Comparison of ENCODE assay signal across 18 cellular contexts in the genomic region with DNA sequence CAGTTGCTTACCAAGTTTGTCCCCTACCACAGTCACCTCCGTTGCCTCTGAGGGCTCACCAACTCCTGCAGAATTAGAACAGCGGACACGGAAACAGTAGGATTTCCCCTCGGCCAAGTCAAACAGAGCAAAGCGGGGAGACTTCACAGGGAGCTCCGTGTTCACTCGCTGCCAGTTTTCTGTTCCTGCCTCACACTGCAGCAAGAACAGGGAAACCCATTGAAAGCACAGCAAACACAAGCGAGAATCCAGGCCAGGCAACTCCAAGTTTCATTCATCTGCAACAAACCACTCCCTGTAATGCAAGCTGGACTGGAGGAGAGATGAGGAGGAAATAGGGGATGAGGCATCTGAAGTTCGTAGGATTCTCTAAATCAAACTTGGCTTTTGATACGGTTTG.
"Had no signal": no experiment of that assay in that cellular context is flagged by ENCODE, and none has a peak within 500 bp of the region (broad histone marks: within the 10 kb centered on the region; RNA-seq: fewer than 3 reads in every experiment).

No MANE protein-coding gene starts in this region.

- H3K9me3 ChIP-seq: gastroesophageal sphincter, right atrium auricular region, SK-N-SH had no signal

- H3K27me3 ChIP-seq: gastroesophageal sphincter, hepatocyte, right atrium auricular region had no signal

- FAIRE-seq: astrocyte, bronchial epithelial cell had no signal

- H3K4me2 ChIP-seq: hepatocyte, SK-N-SH had no signal

- H3K9ac ChIP-seq: SK-N-SH had no signal

- H2AFZ ChIP-seq: hepatocyte had no signal

- H3K4me3 ChIP-seq: gastroesophageal sphincter, hepatocyte, right atrium auricular region, skin epidermis had no signal

- H3K79me2 ChIP-seq: hepatocyte had no signal

- H3K27ac ChIP-seq: gastroesophageal sphincter, hepatocyte, skin epidermis had no signal

- DNase-seq: activated CD4-positive, alpha-beta memory T cell treated with anti-CD3 and anti-CD28 coated beads for 36 hours; activated CD4-positive, alpha-beta T cell treated with anti-CD3 and anti-CD28 coated beads for 1 hour; activated CD8-positive, alpha-beta memory T cell treated with anti-CD3 and anti-CD28 coated beads, Interleukin-2, amount 10 ng/mL, durations not matched to agents 7 days and 5 days; activated naive CD4-positive, alpha-beta T cell treated with anti-CD3 and anti-CD28 coated beads, Interleukin-2, amount 10 ng/mL, durations not matched to agents 7 days and 5 days; activated T-cell treated with anti-CD3 and anti-CD28 coated beads, Interleukin-2, amount 50 U/mL, for 1 hour; dermis blood vessel endothelial cell; kidney glomerular epithelial cell; SK-N-SH; stimulated activated CD4-positive, alpha-beta T cell treated with anti-CD3 and anti-CD28 coated beads, Interleukin-15, amount 100 ng/mL, for 24 hours; stimulated activated CD4-positive, alpha-beta T cell treated with anti-CD3 and anti-CD28 coated beads, Interleukin-4, amount 100 ng/mL, for 1 hour; stimulated activated naive B cell treated with anti-CD40 and anti-IgM and Interleukin-4, amounts not matched to agents 10 μg/mL and 1 μg/mL and 100 μg/mL, for 72 hours; T-helper 1 cell had no signal

- ATAC-seq: activated CD8-positive, alpha-beta memory T cell treated with anti-CD3 and anti-CD28 coated beads, Interleukin-2, amount 10 ng/mL, durations not matched to agents 7 days and 5 days; gastroesophageal sphincter; stimulated activated naive B cell treated with anti-CD40 and anti-IgM and Interleukin-4, amounts not matched to agents 10 μg/mL and 1 μg/mL and 100 μg/mL, for 72 hours had no signal
